In the genomic region with DNA sequence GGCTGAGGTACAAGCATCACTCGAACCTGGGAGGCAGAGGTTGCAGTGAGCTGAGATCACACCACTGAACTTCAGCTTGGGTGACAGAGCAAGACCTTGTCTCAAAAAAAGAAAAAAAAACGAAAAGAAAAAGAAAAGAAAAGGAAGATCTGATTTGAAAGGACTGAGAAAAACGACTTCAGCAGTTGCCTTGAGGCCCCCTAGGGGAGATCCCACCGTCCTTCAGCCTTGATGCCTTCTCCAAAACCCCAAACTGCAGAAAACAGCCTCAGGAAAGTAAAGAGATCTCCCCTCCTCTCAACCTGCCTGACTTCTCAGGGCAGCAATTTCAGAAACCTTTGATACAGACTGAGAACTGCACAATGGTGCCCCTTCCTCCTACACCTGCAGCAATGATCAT, we compare ENCODE assay signal across 1 cellular context.
TF ChIP-seq lines count a peak whose summit lies in the region.

No MANE protein-coding gene starts in this region.

TF ChIP-seq in HepG2, 621 proteins besides CTCF, POLR2A, EP300 and RAD21:
- no peak for TF ChIP-seq AKAP8 (CRISPR knock-in tag; IDR thresholded peaks at IDR 0.05)
